Comparison of ENCODE assay signal across 25 cellular contexts in genomic region chr9:38090170-38090569, GRCh38.
"Had no signal": no experiment of that assay in that cellular context is flagged by ENCODE, and none has a peak within 500 bp of the region (broad histone marks: within the 10 kb centered on the region; RNA-seq: fewer than 3 reads in every experiment).

No MANE protein-coding gene starts in this region.

- H3K9me3 ChIP-seq: heart right ventricle, testis, upper lobe of left lung had no signal

- H3K9me3 Mint-ChIP-seq: activated B cell treated with CpG ODN at 0.5 μM for 24 hours; activated naive CD4-positive, alpha-beta T cell treated with anti-CD3 and anti-CD28 coated beads, Interleukin-2, amount 50 U/mL, for 72 hours; brain; dendritic cell treated with granulocyte-macrophage colony-stimulating factor and Interleukin-4, amounts not matched to agents 40 ng/mL and 50 ng/mL, for 4 days; memory B cell; naive B cell had no signal

- H3K27ac Mint-ChIP-seq: activated B cell treated with CpG ODN at 0.5 μM for 24 hours; activated CD4-positive, alpha-beta T cell treated with anti-CD3 and anti-CD28 coated beads for 36 hours; activated naive CD4-positive, alpha-beta T cell treated with anti-CD3 and anti-CD28 coated beads, Interleukin-2, amount 50 U/mL, for 72 hours; memory B cell; T-helper 17 cell had no signal

- H3K4me3 ChIP-seq: heart right ventricle, smooth muscle cell, testis, upper lobe of left lung had no signal

- H3K36me3 ChIP-seq: heart right ventricle, upper lobe of left lung had no signal

- H3K4me1 ChIP-seq: testis had no signal

- H3K4me3 Mint-ChIP-seq: activated B cell treated with CpG ODN at 0.5 μM for 24 hours; activated CD4-positive, alpha-beta T cell treated with anti-CD3 and anti-CD28 coated beads for 36 hours; brain; dendritic cell treated with granulocyte-macrophage colony-stimulating factor and Interleukin-4, amounts not matched to agents 40 ng/mL and 50 ng/mL, for 4 days; memory B cell; naive B cell; T-helper 17 cell had no signal

- ATAC-seq: activated CD4-positive, alpha-beta T cell treated with anti-CD3 and anti-CD28 coated beads for 36 hours; activated naive CD4-positive, alpha-beta T cell treated with anti-CD3 and anti-CD28 coated beads, Interleukin-2, amount 50 U/mL, for 72 hours; heart right ventricle; left cardiac atrium; sciatic nerve; T-helper 17 cell had no signal

- H3K36me3 Mint-ChIP-seq: activated naive CD4-positive, alpha-beta T cell treated with anti-CD3 and anti-CD28 coated beads, Interleukin-2, amount 50 U/mL, for 72 hours; brain; memory B cell; naive B cell had no signal

- DNase-seq: activated B cell treated with CpG ODN at 0.5 μM for 24 hours; activated CD4-positive, alpha-beta T cell treated with anti-CD3 and anti-CD28 coated beads for 36 hours; activated CD4-positive, alpha-beta T cell treated with anti-CD3 and anti-CD28 coated beads, Interleukin-2, amount 50 U/mL, for 4 hours; activated T-cell treated with anti-CD3 and anti-CD28 coated beads for 4 hours; aorta; effector CD4-positive, alpha-beta T cell; erythroblast; foreskin fibroblast; heart right ventricle; islet precursor cell; left cardiac atrium; naive B cell; nucleus accumbens; stimulated activated CD4-positive, alpha-beta T cell treated with anti-CD3 and anti-CD28 coated beads, Interleukin-2, amount 100 ng/mL, for 48 hours; stimulated activated CD8-positive, alpha-beta memory T cell treated with anti-CD3 and anti-CD28 coated beads, Interleukin-4, amount 100 ng/mL, for 48 hours; stimulated activated naive CD4-positive, alpha-beta T cell; T-helper 17 cell; testis; upper lobe of left lung had no signal

- H3K27me3 ChIP-seq: heart right ventricle, testis, upper lobe of left lung had no signal

- H3K27me3 Mint-ChIP-seq: activated CD4-positive, alpha-beta T cell treated with anti-CD3 and anti-CD28 coated beads for 36 hours; dendritic cell treated with granulocyte-macrophage colony-stimulating factor and Interleukin-4, amounts not matched to agents 40 ng/mL and 50 ng/mL, for 4 days had no signal

- H3K4me1 Mint-ChIP-seq: activated B cell treated with CpG ODN at 0.5 μM for 24 hours; activated CD4-positive, alpha-beta T cell treated with anti-CD3 and anti-CD28 coated beads for 36 hours had no signal

- H3K27ac ChIP-seq: heart right ventricle, testis, upper lobe of left lung had no signal
